ENCODE assay signal across 24 cellular contexts in genomic region chr3:123778525-123778924, GRCh38.
DNase-seq lines count a peak whose midpoint lies in the region; ATAC-seq, FAIRE-seq and TF ChIP-seq lines count a peak whose summit lies in the region.
"Had no signal": no experiment of that assay in that cellular context is flagged by ENCODE, and none has a peak within 500 bp of the region (broad histone marks: within the 10 kb centered on the region; RNA-seq: fewer than 3 reads in every experiment).

No MANE protein-coding gene starts in this region.

- H2AK5ac ChIP-seq in IMR-90 (ENCODE audit: low read depth, low read length), result no peak overlapping the region

- peak overlapping the region; percentile 26 for H4K5ac ChIP-seq in IMR-90 (ENCODE audit: low read depth, low read length)

- peaks cover 7% of the 10 kb centered on the region; the same call in 1 of the 2 replicates for H4K20me1 ChIP-seq in IMR-90 (ENCODE audit: insufficient read depth, low read length)

- H3K23ac ChIP-seq in IMR-90 (ENCODE audit: low read depth, low read length), result no peak overlapping the region

- TF ChIP-seq POLR2A in IMR-90 (IDR thresholded peaks at IDR 0.05; ENCODE audit: low read depth, low read length), result no peak
- TF ChIP-seq POLR2A in gastroesophageal sphincter (IDR thresholded peaks at IDR 0.05), result no peak

- H2BK20ac ChIP-seq in IMR-90 (ENCODE audit: low read depth, low read length), result peak overlapping the region; percentile 41; the same call in 1 of the 2 replicates

- no peak overlapping the region for H2BK5ac ChIP-seq in IMR-90 (ENCODE audit: low read depth, low read length, poor library complexity, severe bottlenecking)

- intact Hi-C loops in IMR-90 (cut with micrococcal nuclease) (no loop called here), pancreas (cut with DNase I) (no loop called here)

- H2BK15ac ChIP-seq in IMR-90 (ENCODE audit: low read depth, low read length), result 0 out of 3 replicates have a peak overlapping the region, but pooled peaks have one; percentile 23

- peak overlapping the region; percentile 88 for H2BK120ac ChIP-seq in IMR-90 (ENCODE audit: low read depth, low read length)

- in situ Hi-C loops in IMR-90 (cut with MboI; ENCODE audit: low sequenced_read_pairs), result no loop called here

- WGBS in IMR-90 (ENCODE audit: extremely low coverage in 2 of 2, insufficient read length in 1 of 2), 2 experiments, result no CpG with 5 or more reads among the region's 7 CpGs
- 86% methylated on average over 5 of the region's 7 CpGs; no CpG with 5 or more reads in 1 of the 2 donors for whole genome bisulfite sequencing in gastroesophageal sphincter (ENCODE audit: low coverage in 1 of 2), 2 donors
- 68 to 79% methylated on average over 7 of the region's 7 CpGs for WGBS in pancreas, 2 donors

- H3K4me2 ChIP-seq in IMR-90 (ENCODE audit: low read depth, low read length), result no peak overlapping the region
- H3K4me2 ChIP-seq: KMS-11 had no signal

- H3K9ac ChIP-seq in IMR-90 (ENCODE audit: low read depth, low read length), result no peak overlapping the region
- H3K9ac ChIP-seq: GM23248, KMS-11 had no signal

- dilution Hi-C loops in IMR-90 (cut with HindIII; ENCODE audit: low sequenced_read_pairs, unreplicated experiment), result no loop called here

- peaks cover 37% of the 10 kb centered on the region for H3K4me1 ChIP-seq in IMR-90 (ENCODE audit: control insufficient read depth, insufficient read depth, low read length)
- peaks cover 7 to 74% (median 20%) of the 10 kb centered on the region in 3 donors for H3K4me1 ChIP-seq in gastroesophageal sphincter
- no peaks in the 10 kb centered on the region for H3K4me1 ChIP-seq in pancreas

- ATAC-seq in IMR-90 (ENCODE audit: low read depth) (no peak), gastroesophageal sphincter (no peak), pancreas (no peak)
- ATAC-seq: GM12878, HepG2, Panc1 had no signal

- H3K9me1 ChIP-seq in IMR-90 (ENCODE audit: insufficient read depth, low read length), result peaks cover 49% of the 10 kb centered on the region

- H4K91ac ChIP-seq in IMR-90 (ENCODE audit: insufficient read depth, low read depth, low read length), result peak overlapping the region; percentile 46; the same call in 1 of the 2 replicates

- DNase-seq in IMR-90 (no peak), pancreas (no peak), substantia nigra (lab: John Stamatoyannopoulos, UW) (no peak), activated gamma-delta T cell (lab: John Stamatoyannopoulos, UW) (no peak), HuH-7 (ENCODE audit: low spot score) (no peak)
- no peak for DNase-seq in activated naive CD4-positive, alpha-beta T cell (lab: John Stamatoyannopoulos, UW)
- no peak for DNase-seq in stimulated activated CD8-positive, alpha-beta memory T cell treated with anti-CD3 and anti-CD28 coated beads, Interleukin-4, amount 100 ng/mL, for 48 hours
- DNase-seq: DMS79 treated with DMSO at 0.1 percent for 48 hours, GM23248, H9, NCI-H1105, NCI-H146, NCI-H2029 treated with DMSO at 0.1 percent for 48 hours, NCI-H226, NCI-H524, NCI-H774 had no signal

- TF ChIP-seq RAD21 in IMR-90 (IDR thresholded peaks at IDR 0.05; ENCODE audit: low read length), result no peak

- no peak overlapping the region for H3K27ac ChIP-seq in IMR-90 (ENCODE audit: insufficient read depth, low read length)
- H3K27ac ChIP-seq in gastroesophageal sphincter, result peak overlapping the region; percentile 72 to 84 (median 74)
- peak overlapping the region; percentile 4 to 67 (median 12) for H3K27ac ChIP-seq in pancreas
- peak overlapping the region; percentile 57 for H3K27ac ChIP-seq in substantia nigra (ENCODE audit: low read depth, low read length, poor library complexity, severe bottlenecking)
- H3K27ac ChIP-seq: GM23248, HL-60, KMS-11 had no signal

- no peak for TF ChIP-seq EP300 in gastroesophageal sphincter (IDR thresholded peaks at IDR 0.05)

- H3K4ac ChIP-seq in IMR-90 (ENCODE audit: low read depth, low read length), result peak overlapping the region; percentile 87; the same call in 1 of the 2 replicates

- H3K56ac ChIP-seq in IMR-90 (ENCODE audit: extremely low read depth, insufficient read depth, low read length), result no peak overlapping the region

- H3K9me3 ChIP-seq in IMR-90 (ENCODE audit: control insufficient read depth, insufficient read depth, low read length), result no peaks in the 10 kb centered on the region
- no peaks in the 10 kb centered on the region for H3K9me3 ChIP-seq in gastroesophageal sphincter
- no peaks in the 10 kb centered on the region for H3K9me3 ChIP-seq in pancreas

- H2AK9ac ChIP-seq in IMR-90 (replicated peaks; ENCODE audit: low read depth, low read length, poor library complexity), result no peak overlapping the region

- BruUV-seq in IMR-90 (replicated peaks; lab: Mats Ljungman, UMichigan), result no TSS peak

- peak overlapping the region; percentile 39; the same call in 1 of the 2 replicates for H3K18ac ChIP-seq in IMR-90 (ENCODE audit: low read depth, low read length)

- POLR2A ChIA-PET in IMR-90 (lab: Charles Lee; ENCODE audit: unreplicated experiment), result no interaction called here

- TF ChIP-seq CTCF in IMR-90 (conservative IDR thresholded peaks at IDR 0.05; ENCODE audit: low read depth, low read length), result no peak
- no peak for TF ChIP-seq CTCF in gastroesophageal sphincter (IDR thresholded peaks at IDR 0.05)
- no peak for TF ChIP-seq CTCF in pancreas (IDR thresholded peaks at IDR 0.05)

- FAIRE-seq in pancreas (lab: Jason Lieb, UNC), result no peak
- FAIRE-seq: A204.1, D721Med, GM12878, HepG2 had no signal

- CTCF ChIA-PET in IMR-90 (lab: Yijun Ruan, JAX), result no interaction called here

- peak overlapping the region in 1 of 2 experiments; percentile 61; a peak in 1 of 4 replicates for H4K8ac ChIP-seq in IMR-90 (ENCODE audit: low read depth in 2 of 2, low read length in 2 of 2)

- peaks cover 47 to 75% of the 10 kb centered on the region in 2 experiments for H3K79me1 ChIP-seq in IMR-90 (ENCODE audit: low read depth in 1 of 2, low read length in 2 of 2)

- H3K4me3 ChIP-seq in IMR-90 (ENCODE audit: insufficient read depth, low read depth, low read length), result no peak overlapping the region
- H3K4me3 ChIP-seq in gastroesophageal sphincter, result no peak overlapping the region
- no peak overlapping the region for H3K4me3 ChIP-seq in pancreas
- H3K4me3 ChIP-seq: GM12878, GM23248 had no signal

- H3K36me3 ChIP-seq in IMR-90 (ENCODE audit: control insufficient read depth, insufficient read depth, low read length), result peaks cover 36% of the 10 kb centered on the region
- H3K36me3 ChIP-seq in gastroesophageal sphincter, result no peaks in the 10 kb centered on the region
- H3K36me3 ChIP-seq in pancreas, result no peaks in the 10 kb centered on the region

- H2AFZ ChIP-seq in IMR-90 (replicated peaks; ENCODE audit: low read length, poor library complexity), result no peak overlapping the region
- H2AFZ ChIP-seq: GM23248 had no signal

- no peaks in the 10 kb centered on the region for H3K27me3 ChIP-seq in IMR-90 (ENCODE audit: control insufficient read depth, insufficient read depth, low read length)
- no peaks in the 10 kb centered on the region for H3K27me3 ChIP-seq in gastroesophageal sphincter
- no peaks in the 10 kb centered on the region for H3K27me3 ChIP-seq in pancreas

- 0 out of 2 replicates have a peak overlapping the region, but pooled peaks have one; percentile 23 for H3K14ac ChIP-seq in IMR-90 (replicated peaks; ENCODE audit: low read depth, low read length)

TF ChIP-seq in IMR-90, 13 proteins besides CTCF, POLR2A, EP300 and RAD21:
- TF ChIP-seq BHLHE40 (IDR thresholded peaks at IDR 0.05; ENCODE audit: low read depth, low read length), result no peak
- TF ChIP-seq ELK1 (IDR thresholded peaks at IDR 0.05; ENCODE audit: borderline replicate concordance, low read depth, low read length), result no peak
- no peak for TF ChIP-seq MXI1 (IDR thresholded peaks at IDR 0.05; ENCODE audit: borderline replicate concordance, low read depth, low read length)
- TF ChIP-seq SMC3 (IDR thresholded peaks at IDR 0.05; ENCODE audit: low read depth, low read length), result no peak
- no peak for TF ChIP-seq RFX5 (IDR thresholded peaks at IDR 0.05; ENCODE audit: low read depth, low read length)
- no peak for TF ChIP-seq CHD1 (IDR thresholded peaks at IDR 0.05; ENCODE audit: low read depth, low read length)
- no peak for TF ChIP-seq CEBPB (IDR thresholded peaks at IDR 0.05; ENCODE audit: low read depth, low read length)
- no peak for TF ChIP-seq RCOR1 (IDR thresholded peaks at IDR 0.05; ENCODE audit: insufficient replicate concordance, low read length)
- no peak for TF ChIP-seq FOS (IDR thresholded peaks at IDR 0.05; ENCODE audit: low read depth, low read length)
- TF ChIP-seq NFE2L2 (IDR thresholded peaks at IDR 0.05; ENCODE audit: low read depth, low read length), result no peak
- TF ChIP-seq MAFK (IDR thresholded peaks at IDR 0.05; ENCODE audit: low read depth, low read length), result no peak
- TF ChIP-seq MAZ (IDR thresholded peaks at IDR 0.05; ENCODE audit: borderline replicate concordance, low read depth, low read length), result no peak
- no peak for TF ChIP-seq USF2 (IDR thresholded peaks at IDR 0.05; ENCODE audit: low read depth, low read length)
TF ChIP-seq in IMR-90: peak in this region for 0.
